1 cellular context compared by ENCODE assay signal in the genomic region with DNA sequence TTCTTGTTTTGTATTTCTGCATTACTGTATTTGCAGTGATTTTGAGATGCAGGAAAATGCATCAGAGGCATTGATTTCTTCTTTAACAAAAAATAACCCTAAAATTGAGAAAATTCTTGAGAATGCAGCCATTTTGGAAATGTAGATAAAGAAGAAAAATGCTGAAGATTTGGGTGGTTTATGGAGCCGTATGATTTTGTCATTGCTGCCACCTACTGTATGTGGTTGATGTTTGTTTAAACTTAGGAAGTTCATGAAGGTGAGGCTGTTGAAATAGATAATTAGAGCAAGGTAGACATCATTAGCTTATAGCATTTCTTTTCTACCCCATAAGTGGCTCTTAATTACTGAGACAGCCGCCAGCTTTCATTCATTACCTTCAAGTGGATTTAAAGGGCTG.
TF ChIP-seq lines count a peak whose summit lies in the region.

No MANE protein-coding gene starts in this region.

TF ChIP-seq in H1, 55 proteins besides CTCF, POLR2A, EP300 and RAD21 (continued from another document):
- TF ChIP-seq CHD7 (IDR thresholded peaks at IDR 0.05; ENCODE audit: insufficient replicate concordance, low read length) = no peak
- TF ChIP-seq SP4 (IDR thresholded peaks at IDR 0.05; ENCODE audit: low read length) = no peak
- TF ChIP-seq RXRA (IDR thresholded peaks at IDR 0.05; ENCODE audit: insufficient read depth, low read depth, low read length) = no peak
- TF ChIP-seq ASH2L (IDR thresholded peaks at IDR 0.05; ENCODE audit: low read length) = no peak
- TF ChIP-seq BACH1 (IDR thresholded peaks at IDR 0.05; ENCODE audit: low read length) = no peak
- no peak for TF ChIP-seq SAP30 (IDR thresholded peaks at IDR 0.05; ENCODE audit: insufficient read depth, insufficient replicate concordance, low read length)
- no peak for TF ChIP-seq HDAC2 (IDR thresholded peaks at IDR 0.05; ENCODE audit: borderline replicate concordance in 1 of 2, low read depth in 2 of 2, low read length in 2 of 2)
